Comparison of ENCODE assay signal across 40 cellular contexts in the genomic region with DNA sequence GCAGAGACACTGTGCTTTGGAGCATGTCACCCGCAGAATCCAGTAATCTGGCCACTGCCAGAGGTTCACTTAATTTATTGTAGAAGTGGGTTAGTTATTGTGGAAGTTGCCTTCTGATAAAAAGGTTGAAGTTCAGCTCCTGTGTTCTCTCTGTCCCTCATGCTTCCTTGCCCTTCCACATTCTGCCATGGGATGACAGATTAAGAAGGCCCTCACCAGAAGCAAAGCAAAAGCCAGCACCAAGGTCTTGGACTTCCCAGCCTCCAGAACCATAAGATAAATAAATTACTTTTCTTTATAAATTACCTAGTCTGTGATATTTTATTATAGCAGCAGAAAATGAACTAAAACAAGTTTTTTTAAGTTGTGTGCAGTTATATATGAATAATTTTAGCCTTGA.
"Had no signal": no experiment of that assay in that cellular context is flagged by ENCODE, and none has a peak within 500 bp of the region (broad histone marks: within the 10 kb centered on the region; RNA-seq: fewer than 3 reads in every experiment).

No MANE protein-coding gene starts in this region.

- H3K27ac Mint-ChIP-seq: activated naive CD4-positive, alpha-beta T cell treated with anti-CD3 and anti-CD28 coated beads for 36 hours; activated naive CD4-positive, alpha-beta T cell treated with anti-CD3 and anti-CD28 coated beads, Interleukin-2, amount 10 ng/mL, durations not matched to agents 7 days and 5 days; activated naive CD4-positive, alpha-beta T cell treated with anti-CD3 and anti-CD28 coated beads, Interleukin-2, amount 50 U/mL, for 24 hours; activated naive CD4-positive, alpha-beta T cell treated with anti-CD3 and anti-CD28 coated beads, Interleukin-2, amount 50 U/mL, for 72 hours; activated naive CD8-positive, alpha-beta T cell; activated naive CD8-positive, alpha-beta T cell treated with anti-CD3 and anti-CD28 coated beads for 36 hours; activated naive CD8-positive, alpha-beta T cell treated with anti-CD3 and anti-CD28 coated beads, Interleukin-2, amount 10 ng/mL, durations not matched to agents 7 days and 5 days; activated naive CD8-positive, alpha-beta T cell treated with anti-CD3 and anti-CD28 coated beads, Interleukin-2, amount 50 U/mL, for 24 hours; activated T-cell treated with anti-CD3 and anti-CD28 coated beads, Interleukin-2, amount 50 U/mL, for 24 hours; activated T-cell treated with anti-CD3 and anti-CD28 coated beads, Interleukin-2, amount 50 U/mL, for 72 hours; activated T-helper 1 cell treated with anti-CD3 and anti-CD28 coated beads, Interleukin-12 subunit alpha, Interleukin-12 subunit beta, Interleukin-2, Interleukin-4 antibody, amounts not matched to agents 30 ng/mL and 10 ng/mL and 1 ng/mL, durations not matched to agents 14 hours and 24 hours and 36 hours; activated T-helper 17 cell treated with anti-CD3 and anti-CD28 coated beads, Interleukin-2, amount 50 U/mL, for 72 hours; activated T-helper 2 cell treated with anti-CD3 and anti-CD28 coated beads, Interferon-gamma antibody, Interleukin-2, Interleukin-4, amounts not matched to agents 10 μg/mL and 5 μg/mL and 100 μg/mL, durations not matched to agents 14 hours and 24 hours and 36 hours; brain had no signal

- H3K27ac ChIP-seq: adrenal gland, ascending aorta, body of pancreas, brain microvascular endothelial cell, breast epithelium, cardiac muscle cell had no signal

- H3K4me3 ChIP-seq: adrenal gland, ascending aorta, body of pancreas, breast epithelium, cardiac muscle cell had no signal

- H3K4me1 ChIP-seq: adrenal gland, ascending aorta, body of pancreas, breast epithelium had no signal

- H3K36me3 Mint-ChIP-seq: activated naive CD4-positive, alpha-beta T cell treated with anti-CD3 and anti-CD28 coated beads, Interleukin-2, amount 10 ng/mL, durations not matched to agents 7 days and 5 days; activated naive CD4-positive, alpha-beta T cell treated with anti-CD3 and anti-CD28 coated beads, Interleukin-2, amount 50 U/mL, for 24 hours; activated naive CD4-positive, alpha-beta T cell treated with anti-CD3 and anti-CD28 coated beads, Interleukin-2, amount 50 U/mL, for 72 hours; activated naive CD8-positive, alpha-beta T cell; activated naive CD8-positive, alpha-beta T cell treated with anti-CD3 and anti-CD28 coated beads for 36 hours; activated naive CD8-positive, alpha-beta T cell treated with anti-CD3 and anti-CD28 coated beads, Interleukin-2, amount 10 ng/mL, durations not matched to agents 7 days and 5 days had no signal

- H3K36me3 ChIP-seq: adrenal gland, ascending aorta, brain microvascular endothelial cell, breast epithelium, cardiac muscle cell had no signal

- H3K27me3 ChIP-seq: adrenal gland, ascending aorta, body of pancreas, brain microvascular endothelial cell, breast epithelium, cardiac muscle cell had no signal

- FAIRE-seq: astrocyte had no signal

- H3K4me3 Mint-ChIP-seq: activated naive CD4-positive, alpha-beta T cell treated with anti-CD3 and anti-CD28 coated beads for 36 hours; activated naive CD4-positive, alpha-beta T cell treated with anti-CD3 and anti-CD28 coated beads, Interleukin-2, amount 10 ng/mL, durations not matched to agents 7 days and 5 days; activated naive CD4-positive, alpha-beta T cell treated with anti-CD3 and anti-CD28 coated beads, Interleukin-2, amount 50 U/mL, for 24 hours; activated naive CD8-positive, alpha-beta T cell; activated naive CD8-positive, alpha-beta T cell treated with anti-CD3 and anti-CD28 coated beads for 36 hours; activated naive CD8-positive, alpha-beta T cell treated with anti-CD3 and anti-CD28 coated beads, Interleukin-2, amount 10 ng/mL, durations not matched to agents 7 days and 5 days; activated naive CD8-positive, alpha-beta T cell treated with anti-CD3 and anti-CD28 coated beads, Interleukin-2, amount 50 U/mL, for 24 hours; activated T-cell treated with anti-CD3 and anti-CD28 coated beads, Interleukin-2, amount 50 U/mL, for 24 hours; activated T-cell treated with anti-CD3 and anti-CD28 coated beads, Interleukin-2, amount 50 U/mL, for 4 hours; activated T-cell treated with anti-CD3 and anti-CD28 coated beads, Interleukin-2, amount 50 U/mL, for 72 hours; activated T-helper 1 cell treated with anti-CD3 and anti-CD28 coated beads, Interleukin-12 subunit alpha, Interleukin-12 subunit beta, Interleukin-2, Interleukin-4 antibody, amounts not matched to agents 30 ng/mL and 10 ng/mL and 1 ng/mL, durations not matched to agents 14 hours and 24 hours and 36 hours; activated T-helper 17 cell treated with anti-CD3 and anti-CD28 coated beads, Interleukin-2, amount 50 U/mL, for 72 hours; brain; central memory CD8-positive, alpha-beta T cell had no signal

- H3K4me1 Mint-ChIP-seq: activated naive CD4-positive, alpha-beta T cell treated with anti-CD3 and anti-CD28 coated beads, Interleukin-2, amount 10 ng/mL, durations not matched to agents 7 days and 5 days; activated naive CD4-positive, alpha-beta T cell treated with anti-CD3 and anti-CD28 coated beads, Interleukin-2, amount 50 U/mL, for 24 hours; activated naive CD8-positive, alpha-beta T cell treated with anti-CD3 and anti-CD28 coated beads for 36 hours; activated naive CD8-positive, alpha-beta T cell treated with anti-CD3 and anti-CD28 coated beads, Interleukin-2, amount 10 ng/mL, durations not matched to agents 7 days and 5 days; activated naive CD8-positive, alpha-beta T cell treated with anti-CD3 and anti-CD28 coated beads, Interleukin-2, amount 50 U/mL, for 24 hours; activated T-helper 17 cell treated with anti-CD3 and anti-CD28 coated beads, Interleukin-2, amount 50 U/mL, for 72 hours; brain; central memory CD8-positive, alpha-beta T cell had no signal

- H3K9me3 Mint-ChIP-seq: activated naive CD4-positive, alpha-beta T cell treated with anti-CD3 and anti-CD28 coated beads for 36 hours; activated naive CD4-positive, alpha-beta T cell treated with anti-CD3 and anti-CD28 coated beads, Interleukin-2, amount 10 ng/mL, durations not matched to agents 7 days and 5 days; activated naive CD4-positive, alpha-beta T cell treated with anti-CD3 and anti-CD28 coated beads, Interleukin-2, amount 50 U/mL, for 24 hours; activated naive CD4-positive, alpha-beta T cell treated with anti-CD3 and anti-CD28 coated beads, Interleukin-2, amount 50 U/mL, for 72 hours; activated naive CD8-positive, alpha-beta T cell treated with anti-CD3 and anti-CD28 coated beads for 36 hours; activated naive CD8-positive, alpha-beta T cell treated with anti-CD3 and anti-CD28 coated beads, Interleukin-2, amount 10 ng/mL, durations not matched to agents 7 days and 5 days; activated naive CD8-positive, alpha-beta T cell treated with anti-CD3 and anti-CD28 coated beads, Interleukin-2, amount 50 U/mL, for 24 hours; activated T-cell treated with anti-CD3 and anti-CD28 coated beads, Interleukin-2, amount 50 U/mL, for 24 hours; activated T-cell treated with anti-CD3 and anti-CD28 coated beads, Interleukin-2, amount 50 U/mL, for 4 hours; activated T-helper 1 cell treated with anti-CD3 and anti-CD28 coated beads, Interleukin-12 subunit alpha, Interleukin-12 subunit beta, Interleukin-2, Interleukin-4 antibody, amounts not matched to agents 30 ng/mL and 10 ng/mL and 1 ng/mL, durations not matched to agents 14 hours and 24 hours and 36 hours; activated T-helper 17 cell treated with anti-CD3 and anti-CD28 coated beads, Interleukin-2, amount 50 U/mL, for 72 hours; activated T-helper 2 cell treated with anti-CD3 and anti-CD28 coated beads, Interferon-gamma antibody, Interleukin-2, Interleukin-4, amounts not matched to agents 10 μg/mL and 5 μg/mL and 100 μg/mL, durations not matched to agents 14 hours and 24 hours and 36 hours; central memory CD8-positive, alpha-beta T cell had no signal

- ATAC-seq: activated naive CD4-positive, alpha-beta T cell treated with anti-CD3 and anti-CD28 coated beads, Interleukin-2, amount 50 U/mL, for 72 hours; activated naive CD8-positive, alpha-beta T cell treated with anti-CD3 and anti-CD28 coated beads, Interleukin-2, amount 50 U/mL, for 24 hours; activated T-cell treated with anti-CD3 and anti-CD28 coated beads, Interleukin-2, amount 50 U/mL, for 4 hours; activated T-cell treated with anti-CD3 and anti-CD28 coated beads, Interleukin-2, amount 50 U/mL, for 72 hours; activated T-helper 17 cell treated with anti-CD3 and anti-CD28 coated beads, Interleukin-2, amount 50 U/mL, for 72 hours; body of pancreas had no signal

- DNase-seq: activated effector memory CD4-positive, alpha-beta T cell treated with anti-CD3 and anti-CD28 coated beads, Interleukin-2, amount 50 U/mL, for 16 hours; activated effector memory CD4-positive, alpha-beta T cell treated with Interleukin-2 at 50 U/mL for 16 hours; activated gamma-delta T cell; activated gamma-delta T cell treated with Interleukin-2 at 50 U/mL for 16 hours; activated naive CD4-positive, alpha-beta T cell; activated naive CD4-positive, alpha-beta T cell treated with anti-CD3 and anti-CD28 coated beads for 36 hours; activated naive CD4-positive, alpha-beta T cell treated with anti-CD3 and anti-CD28 coated beads, Interleukin-2, amount 10 ng/mL, durations not matched to agents 7 days and 5 days; activated naive CD4-positive, alpha-beta T cell treated with anti-CD3 and anti-CD28 coated beads, Interleukin-2, amount 50 U/mL, for 16 hours; activated naive CD4-positive, alpha-beta T cell treated with Interleukin-2 at 50 U/mL for 16 hours; activated naive CD8-positive, alpha-beta T cell treated with anti-CD3 and anti-CD28 coated beads for 36 hours; activated naive CD8-positive, alpha-beta T cell treated with anti-CD3 and anti-CD28 coated beads, Interleukin-2, amount 10 ng/mL, durations not matched to agents 7 days and 5 days; activated naive CD8-positive, alpha-beta T cell treated with anti-CD3 and anti-CD28 coated beads, Interleukin-2, amount 50 U/mL, for 24 hours; activated T-cell treated with anti-CD3 and anti-CD28 coated beads for 4 hours; activated T-cell treated with anti-CD3 and anti-CD28 coated beads, Interleukin-2, amount 50 U/mL, for 1 hour; activated T-cell treated with anti-CD3 and anti-CD28 coated beads, Interleukin-2, amount 50 U/mL, for 24 hours; activated T-cell treated with anti-CD3 and anti-CD28 coated beads, Interleukin-2, amount 50 U/mL, for 4 hours; activated T-cell treated with anti-CD3 and anti-CD28 coated beads, Interleukin-2, amount 50 U/mL, for 48 hours; activated T-cell treated with anti-CD3 and anti-CD28 coated beads, Interleukin-2, amount 50 U/mL, for 72 hours; adrenal gland; amniotic stem cell; amygdala; anterior cingulate cortex; aorta; body of pancreas; brain microvascular endothelial cell; caudate nucleus; central memory CD4-positive, alpha-beta T cell; cerebellar nuclear complex had no signal

- H3K9me3 ChIP-seq: adrenal gland, ascending aorta, body of pancreas, breast epithelium had no signal
